ENCODE assay signal across 7 cellular contexts in genomic region chrX:118420462-118420861, GRCh38.
DNase-seq lines count a peak whose midpoint lies in the region; ATAC-seq and TF ChIP-seq lines count a peak whose summit lies in the region.

No MANE protein-coding gene starts in this region.

- no peak overlapping the region for H3K4me3 Mint-ChIP-seq in activated T-helper 17 cell treated with anti-CD3 and anti-CD28 coated beads, Interleukin-2, amount 50 U/mL, for 72 hours

- H3K4me1 Mint-ChIP-seq in activated T-helper 17 cell treated with anti-CD3 and anti-CD28 coated beads, Interleukin-2, amount 50 U/mL, for 72 hours: peaks cover 10% of the 10 kb centered on the region

- H3K27ac Mint-ChIP-seq in activated T-helper 17 cell treated with anti-CD3 and anti-CD28 coated beads, Interleukin-2, amount 50 U/mL, for 72 hours: no peak overlapping the region

- peak; percentile 55 to 63 for DNase-seq in cardiac fibroblast (ENCODE audit: low read depth in 2 of 2)
- DNase-seq in pons (ENCODE audit: low spot score): peak; percentile 34
- no peak for DNase-seq in hippocampal formation (lab: John Stamatoyannopoulos, UW)
- DNase-seq in HEK293T (ENCODE audit: extremely low spot score): no peak

- H3K36me3 Mint-ChIP-seq in activated T-helper 17 cell treated with anti-CD3 and anti-CD28 coated beads, Interleukin-2, amount 50 U/mL, for 72 hours (ENCODE audit: low read depth): peaks cover 35% of the 10 kb centered on the region

- TF ChIP-seq CTCF in cardiac fibroblast (IDR thresholded peaks at IDR 0.05; ENCODE audit: low read depth, low read length): no peak

- H3K4me3 ChIP-seq in cardiac fibroblast (replicated peaks in 1 of 2; ENCODE audit: low read depth in 2 of 2, low read length in 2 of 2): no peak overlapping the region

- no peaks in the 10 kb centered on the region for H3K27me3 Mint-ChIP-seq in activated T-helper 17 cell treated with anti-CD3 and anti-CD28 coated beads, Interleukin-2, amount 50 U/mL, for 72 hours

- POLR2A ChIA-PET in HEK293T (lab: Yijun Ruan, JAX): no interaction called here

- ATAC-seq in GM19043 (IDR thresholded peaks at IDR 0.05; ENCODE audit: low read depth, unreplicated experiment) (peak; percentile 81), HG03139 (IDR thresholded peaks at IDR 0.05; ENCODE audit: unreplicated experiment) (peak; percentile 74)
- no peak for ATAC-seq in activated T-helper 17 cell treated with anti-CD3 and anti-CD28 coated beads, Interleukin-2, amount 50 U/mL, for 72 hours (replicated peaks)

- CTCF ChIA-PET in HEK293T (lab: Yijun Ruan, JAX): no interaction called here

- H3K9me3 Mint-ChIP-seq in activated T-helper 17 cell treated with anti-CD3 and anti-CD28 coated beads, Interleukin-2, amount 50 U/mL, for 72 hours: no peaks in the 10 kb centered on the region

TF ChIP-seq in HEK293T, 16 proteins besides CTCF, POLR2A, EP300 and RAD21:
- no peak for TF ChIP-seq FOXM1 (IDR thresholded peaks at IDR 0.05; ENCODE audit: borderline replicate concordance)
- TF ChIP-seq SP1 (IDR thresholded peaks at IDR 0.05): no peak
- TF ChIP-seq CTBP1 (IDR thresholded peaks at IDR 0.05; ENCODE audit: borderline replicate concordance): no peak
- TF ChIP-seq FOXA1 (IDR thresholded peaks at IDR 0.05): no peak
- no peak for TF ChIP-seq NFRKB (IDR thresholded peaks at IDR 0.05)
- TF ChIP-seq TARDBP (IDR thresholded peaks at IDR 0.05): no peak
- no peak for TF ChIP-seq FOXK2 (IDR thresholded peaks at IDR 0.05)
- TF ChIP-seq SUZ12 (IDR thresholded peaks at IDR 0.05): no peak
- no peak for TF ChIP-seq HDGF (IDR thresholded peaks at IDR 0.05; ENCODE audit: borderline replicate concordance)

Comparison
In these comparisons a context has a peak if more than half of its experiments do, and no peak if none do; other contexts are left out.
1. DNase-seq: peak in cardiac fibroblast (2 of 2) and pons (single experiment); none in hippocampal formation (0 of 2) and HEK293T (single experiment).